8 cellular contexts compared by ENCODE assay signal in the genomic region with DNA sequence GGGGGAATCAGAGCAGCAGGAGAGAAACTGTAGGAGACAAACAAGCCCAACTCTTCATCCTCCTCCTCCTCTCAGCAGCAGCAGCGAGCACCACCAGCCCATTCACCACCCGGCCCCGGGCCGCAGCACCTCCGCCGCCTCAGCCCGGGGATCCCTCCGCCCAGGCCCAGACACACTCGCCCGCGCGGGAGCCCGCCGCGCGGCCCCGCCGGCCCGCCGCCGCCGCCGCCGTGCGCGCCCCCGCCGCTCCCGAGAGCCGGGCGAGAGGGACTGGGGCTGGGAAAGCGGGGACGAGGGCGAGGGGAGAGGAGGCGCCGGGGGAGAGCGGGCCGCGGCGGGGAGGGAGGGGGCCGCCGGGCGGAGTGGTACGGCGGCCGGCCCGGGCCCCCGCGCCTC. TPM values are rescaled to one million over a fixed set of nuclear protein-coding genes. Genes with fewer than 3 reads are reported as not detected.
DNase-seq lines count a peak whose midpoint lies in the region; ATAC-seq and TF ChIP-seq lines count a peak whose summit lies in the region.

A gene (minus strand): TSS at position 127 of the 396 bp plus-strand sequence. CDS start 37,235 bp downstream, outside the sequence.

- peaks cover 21% of the 10 kb centered on the region for H3K4me1 ChIP-seq in HUES48 (ENCODE audit: control insufficient read depth, insufficient read depth, low read length)
- H3K4me1 ChIP-seq in mucosa of stomach (ENCODE audit: control insufficient read depth, insufficient read depth, low read length), result no peaks in the 10 kb centered on the region

- H3K9ac ChIP-seq in HUES48 (ENCODE audit: low read depth, low read length), result peak within 1 kb of the TSS; percentile 75
- peak within 1 kb of the TSS; percentile 80 for H3K9ac ChIP-seq in mucosa of stomach (ENCODE audit: low read length)

- TF ChIP-seq CTCF in epithelial cell of proximal tubule (conservative IDR thresholded peaks at IDR 0.05; ENCODE audit: low read depth, low read length), result no peak

- no peaks in the 10 kb centered on the region for H3K27me3 ChIP-seq in HUES48 (ENCODE audit: control insufficient read depth, insufficient read depth, low read length)
- H3K27me3 ChIP-seq in mucosa of stomach (ENCODE audit: control insufficient read depth, insufficient read depth, low read length), result no peaks in the 10 kb centered on the region

- H3K36me3 ChIP-seq in HUES48 (ENCODE audit: control insufficient read depth, insufficient read depth, low read length) (no peaks in the 10 kb centered on the region), mucosa of stomach (ENCODE audit: control insufficient read depth, insufficient read depth, low read length) (no peaks in the 10 kb centered on the region)

- peak; percentile 49 for ATAC-seq in GM21367 (IDR thresholded peaks at IDR 0.05; ENCODE audit: unreplicated experiment)

- H3K4me3 ChIP-seq in HUES48 (ENCODE audit: low read depth, low read length) (peak within 1 kb of the TSS; percentile 93), epithelial cell of proximal tubule (ENCODE audit: low read depth, low read length) (peak within 1 kb of the TSS; percentile 78), mucosa of stomach (ENCODE audit: low read length) (peak within 1 kb of the TSS; percentile 49)

- H3K9me3 ChIP-seq in HUES48 (ENCODE audit: control insufficient read depth, insufficient read depth, low read length), result no peaks in the 10 kb centered on the region
- H3K9me3 ChIP-seq in mucosa of stomach (ENCODE audit: control insufficient read depth, low read length), result no peaks in the 10 kb centered on the region

- H3K27ac ChIP-seq in HUES48 (ENCODE audit: low read depth, low read length), result peak within 1 kb of the TSS; percentile 95

- DNase-seq in COR-L47 (lab: John Stamatoyannopoulos, UW) (peak; percentile 83), OCI-M1 (lab: John Stamatoyannopoulos, UW) (peak; percentile 94), activated T-cell treated with anti-CD3 and anti-CD28 coated beads for 24 hours (ENCODE audit: low read depth) (peak; percentile 85), epithelial cell of proximal tubule (ENCODE audit: low read depth) (peak; percentile 42)
- DNase-seq in stimulated activated CD8-positive, alpha-beta memory T cell treated with anti-CD3 and anti-CD28 coated beads, Interleukin-7, amount 100 ng/mL, for 4 hours (ENCODE audit: low read depth in 2 of 2), result peak; percentile 74 to 86

RNA-seq across cellular contexts. Expression of the gene that starts here (rescaled TPM):
- 5.8 and 11.6 TPM in 2 replicates for total RNA-seq in epithelial cell of proximal tubule

Comparison
In these comparisons a context has a peak if more than half of its experiments do, and no peak if none do; other contexts are left out.
1. Peak in every context shown above with its lines: DNase-seq, ATAC-seq, H3K4me3 ChIP-seq and H3K27ac ChIP-seq.
2. DNase-seq: peak in every context shown above with its lines; median percentile 94 in OCI-M1; 85 in activated T-cell treated with anti-CD3 and anti-CD28 coated beads for 24 hours; 83 in COR-L47; 80 in stimulated activated CD8-positive, alpha-beta memory T cell treated with anti-CD3 and anti-CD28 coated beads, Interleukin-7, amount 100 ng/mL, for 4 hours; 42 in epithelial cell of proximal tubule.